ENCODE assay signal across 1 cellular context in genomic region chr16:46759309-46759708, GRCh38.
TF ChIP-seq lines count a peak whose summit lies in the region.

No MANE protein-coding gene starts in this region.

TF ChIP-seq in K562, 482 proteins besides CTCF, POLR2A, EP300 and RAD21:
- TF ChIP-seq CC2D1A (IDR thresholded peaks at IDR 0.05) = no peak
- TF ChIP-seq ATF1 (CRISPR knock-in tag; IDR thresholded peaks at IDR 0.05) = no peak
- TF ChIP-seq ATF1 (tag; IDR thresholded peaks at IDR 0.05) = no peak
- TF ChIP-seq RBM25 (IDR thresholded peaks at IDR 0.05; ENCODE audit: low read depth, low read length, severe bottlenecking) = peak; percentile 92
- no peak for TF ChIP-seq FOXK2 (conservative IDR thresholded peaks at IDR 0.05 in 1 of 2, IDR thresholded peaks at IDR 0.05 in 1 of 2; ENCODE audit: low read depth in 2 of 2)
- no peak for TF ChIP-seq CHD4 (IDR thresholded peaks at IDR 0.05; ENCODE audit: insufficient read depth, insufficient replicate concordance, low read depth, low read length, poor library complexity, severe bottlenecking)
- no peak for TF ChIP-seq FOSL1 (tag; conservative IDR thresholded peaks at IDR 0.05)
- TF ChIP-seq ZFP30 (CRISPR knock-in tag; IDR thresholded peaks at IDR 0.05; ENCODE audit: borderline replicate concordance) = no peak
- TF ChIP-seq KLF10 (CRISPR knock-in tag; IDR thresholded peaks at IDR 0.05) = no peak
- peak; percentile 78 for TF ChIP-seq BCOR (IDR thresholded peaks at IDR 0.05)
- no peak for TF ChIP-seq REST (CRISPR knock-in tag; IDR thresholded peaks at IDR 0.05; ENCODE audit: low read depth)
- TF ChIP-seq ARID4B (CRISPR knock-in tag; IDR thresholded peaks at IDR 0.05) = no peak
- 0 out of 4 replicates have a peak, but pooled peaks have one; percentile 11 to 16 for TF ChIP-seq KDM1A (IDR thresholded peaks at IDR 0.05)
- TF ChIP-seq NFIC (IDR thresholded peaks at IDR 0.05) = no peak
- TF ChIP-seq, protein P1, sequence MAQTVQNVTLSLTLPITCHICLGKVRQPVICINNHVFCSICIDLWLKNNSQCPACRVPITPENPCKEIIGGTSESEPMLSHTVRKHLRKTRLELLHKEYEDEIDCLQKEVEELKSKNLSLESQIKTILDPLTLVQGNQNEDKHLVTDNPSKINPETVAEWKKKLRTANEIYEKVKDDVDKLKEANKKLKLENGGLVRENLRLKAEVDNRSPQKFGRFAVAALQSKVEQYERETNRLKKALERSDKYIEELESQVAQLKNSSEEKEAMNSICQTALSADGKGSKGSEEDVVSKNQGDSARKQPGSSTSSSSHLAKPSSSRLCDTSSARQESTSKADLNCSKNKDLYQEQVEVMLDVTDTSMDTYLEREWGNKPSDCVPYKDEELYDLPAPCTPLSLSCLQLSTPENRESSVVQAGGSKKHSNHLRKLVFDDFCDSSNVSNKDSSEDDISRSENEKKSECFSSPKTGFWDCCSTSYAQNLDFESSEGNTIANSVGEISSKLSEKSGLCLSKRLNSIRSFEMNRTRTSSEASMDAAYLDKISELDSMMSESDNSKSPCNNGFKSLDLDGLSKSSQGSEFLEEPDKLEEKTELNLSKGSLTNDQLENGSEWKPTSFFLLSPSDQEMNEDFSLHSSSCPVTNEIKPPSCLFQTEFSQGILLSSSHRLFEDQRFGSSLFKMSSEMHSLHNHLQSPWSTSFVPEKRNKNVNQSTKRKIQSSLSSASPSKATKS (CRISPR knock-in tag; IDR thresholded peaks at IDR 0.05) = no peak
- TF ChIP-seq SMAD3 (CRISPR knock-in tag; conservative IDR thresholded peaks at IDR 0.05) = no peak
- TF ChIP-seq, protein P2, sequence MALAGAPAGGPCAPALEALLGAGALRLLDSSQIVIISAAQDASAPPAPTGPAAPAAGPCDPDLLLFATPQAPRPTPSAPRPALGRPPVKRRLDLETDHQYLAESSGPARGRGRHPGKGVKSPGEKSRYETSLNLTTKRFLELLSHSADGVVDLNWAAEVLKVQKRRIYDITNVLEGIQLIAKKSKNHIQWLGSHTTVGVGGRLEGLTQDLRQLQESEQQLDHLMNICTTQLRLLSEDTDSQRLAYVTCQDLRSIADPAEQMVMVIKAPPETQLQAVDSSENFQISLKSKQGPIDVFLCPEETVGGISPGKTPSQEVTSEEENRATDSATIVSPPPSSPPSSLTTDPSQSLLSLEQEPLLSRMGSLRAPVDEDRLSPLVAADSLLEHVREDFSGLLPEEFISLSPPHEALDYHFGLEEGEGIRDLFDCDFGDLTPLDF (CRISPR knock-in tag; IDR thresholded peaks at IDR 0.05) = no peak
- no peak for TF ChIP-seq EP400 (IDR thresholded peaks at IDR 0.05)
- TF ChIP-seq OTX1 (CRISPR knock-in tag; IDR thresholded peaks at IDR 0.05) = no peak
- TF ChIP-seq LCOR (CRISPR knock-in tag; IDR thresholded peaks at IDR 0.05) = no peak
- TF ChIP-seq MEIS2 (IDR thresholded peaks at IDR 0.05; ENCODE audit: partially characterized antibody) = no peak
- TF ChIP-seq ZNF124 (CRISPR knock-in tag; IDR thresholded peaks at IDR 0.05) = no peak
- TF ChIP-seq HDAC6 (IDR thresholded peaks at IDR 0.05; ENCODE audit: low read depth, low read length) = no peak
- TF ChIP-seq ZFP36 (IDR thresholded peaks at IDR 0.05; ENCODE audit: low read depth, low read length, partially characterized antibody) = no peak
- TF ChIP-seq DDX20 (tag; IDR thresholded peaks at IDR 0.05; ENCODE audit: low read depth) = no peak
- no peak for TF ChIP-seq ZNF75A (CRISPR knock-in tag; IDR thresholded peaks at IDR 0.05)
- TF ChIP-seq, protein P3, sequence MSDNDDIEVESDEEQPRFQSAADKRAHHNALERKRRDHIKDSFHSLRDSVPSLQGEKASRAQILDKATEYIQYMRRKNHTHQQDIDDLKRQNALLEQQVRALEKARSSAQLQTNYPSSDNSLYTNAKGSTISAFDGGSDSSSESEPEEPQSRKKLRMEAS (CRISPR knock-in tag; IDR thresholded peaks at IDR 0.05) = no peak
